Comparison of ENCODE assay signal across 1 cellular context in the genomic region with DNA sequence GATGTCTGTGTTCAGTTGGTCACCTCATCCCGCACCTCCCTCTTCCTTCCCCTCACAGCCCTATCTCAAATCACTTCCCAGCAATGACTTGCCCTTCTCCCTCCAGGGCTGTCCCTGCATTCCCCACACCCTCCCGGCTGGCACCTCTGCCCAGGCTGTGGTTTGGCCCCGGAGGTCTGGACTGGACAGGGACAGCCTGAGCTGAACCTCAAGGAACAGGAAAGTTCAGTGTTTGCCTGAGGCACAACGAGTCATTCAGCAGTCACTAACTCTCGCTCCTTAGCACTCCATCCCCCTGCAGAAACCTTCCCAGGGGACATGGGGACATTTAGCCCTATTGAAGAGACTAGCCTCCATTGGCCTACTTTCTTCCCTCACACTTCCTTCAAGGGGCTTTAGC.
TF ChIP-seq lines count a peak whose summit lies in the region.

No MANE protein-coding gene starts in this region.

TF ChIP-seq in H1, 55 proteins besides CTCF, POLR2A, EP300 and RAD21 (continued from another document):
- TF ChIP-seq, protein P1, sequence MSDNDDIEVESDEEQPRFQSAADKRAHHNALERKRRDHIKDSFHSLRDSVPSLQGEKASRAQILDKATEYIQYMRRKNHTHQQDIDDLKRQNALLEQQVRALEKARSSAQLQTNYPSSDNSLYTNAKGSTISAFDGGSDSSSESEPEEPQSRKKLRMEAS (IDR thresholded peaks at IDR 0.05): no peak
- TF ChIP-seq EGR1 (IDR thresholded peaks at IDR 0.05; ENCODE audit: borderline replicate concordance, low read depth, low read length) (no peak), TCF12 (IDR thresholded peaks at IDR 0.05; ENCODE audit: low read depth, low read length) (no peak), FOSL1 (IDR thresholded peaks at IDR 0.05; ENCODE audit: insufficient read depth, low read depth, low read length) (no peak)
- TF ChIP-seq, protein P2, sequence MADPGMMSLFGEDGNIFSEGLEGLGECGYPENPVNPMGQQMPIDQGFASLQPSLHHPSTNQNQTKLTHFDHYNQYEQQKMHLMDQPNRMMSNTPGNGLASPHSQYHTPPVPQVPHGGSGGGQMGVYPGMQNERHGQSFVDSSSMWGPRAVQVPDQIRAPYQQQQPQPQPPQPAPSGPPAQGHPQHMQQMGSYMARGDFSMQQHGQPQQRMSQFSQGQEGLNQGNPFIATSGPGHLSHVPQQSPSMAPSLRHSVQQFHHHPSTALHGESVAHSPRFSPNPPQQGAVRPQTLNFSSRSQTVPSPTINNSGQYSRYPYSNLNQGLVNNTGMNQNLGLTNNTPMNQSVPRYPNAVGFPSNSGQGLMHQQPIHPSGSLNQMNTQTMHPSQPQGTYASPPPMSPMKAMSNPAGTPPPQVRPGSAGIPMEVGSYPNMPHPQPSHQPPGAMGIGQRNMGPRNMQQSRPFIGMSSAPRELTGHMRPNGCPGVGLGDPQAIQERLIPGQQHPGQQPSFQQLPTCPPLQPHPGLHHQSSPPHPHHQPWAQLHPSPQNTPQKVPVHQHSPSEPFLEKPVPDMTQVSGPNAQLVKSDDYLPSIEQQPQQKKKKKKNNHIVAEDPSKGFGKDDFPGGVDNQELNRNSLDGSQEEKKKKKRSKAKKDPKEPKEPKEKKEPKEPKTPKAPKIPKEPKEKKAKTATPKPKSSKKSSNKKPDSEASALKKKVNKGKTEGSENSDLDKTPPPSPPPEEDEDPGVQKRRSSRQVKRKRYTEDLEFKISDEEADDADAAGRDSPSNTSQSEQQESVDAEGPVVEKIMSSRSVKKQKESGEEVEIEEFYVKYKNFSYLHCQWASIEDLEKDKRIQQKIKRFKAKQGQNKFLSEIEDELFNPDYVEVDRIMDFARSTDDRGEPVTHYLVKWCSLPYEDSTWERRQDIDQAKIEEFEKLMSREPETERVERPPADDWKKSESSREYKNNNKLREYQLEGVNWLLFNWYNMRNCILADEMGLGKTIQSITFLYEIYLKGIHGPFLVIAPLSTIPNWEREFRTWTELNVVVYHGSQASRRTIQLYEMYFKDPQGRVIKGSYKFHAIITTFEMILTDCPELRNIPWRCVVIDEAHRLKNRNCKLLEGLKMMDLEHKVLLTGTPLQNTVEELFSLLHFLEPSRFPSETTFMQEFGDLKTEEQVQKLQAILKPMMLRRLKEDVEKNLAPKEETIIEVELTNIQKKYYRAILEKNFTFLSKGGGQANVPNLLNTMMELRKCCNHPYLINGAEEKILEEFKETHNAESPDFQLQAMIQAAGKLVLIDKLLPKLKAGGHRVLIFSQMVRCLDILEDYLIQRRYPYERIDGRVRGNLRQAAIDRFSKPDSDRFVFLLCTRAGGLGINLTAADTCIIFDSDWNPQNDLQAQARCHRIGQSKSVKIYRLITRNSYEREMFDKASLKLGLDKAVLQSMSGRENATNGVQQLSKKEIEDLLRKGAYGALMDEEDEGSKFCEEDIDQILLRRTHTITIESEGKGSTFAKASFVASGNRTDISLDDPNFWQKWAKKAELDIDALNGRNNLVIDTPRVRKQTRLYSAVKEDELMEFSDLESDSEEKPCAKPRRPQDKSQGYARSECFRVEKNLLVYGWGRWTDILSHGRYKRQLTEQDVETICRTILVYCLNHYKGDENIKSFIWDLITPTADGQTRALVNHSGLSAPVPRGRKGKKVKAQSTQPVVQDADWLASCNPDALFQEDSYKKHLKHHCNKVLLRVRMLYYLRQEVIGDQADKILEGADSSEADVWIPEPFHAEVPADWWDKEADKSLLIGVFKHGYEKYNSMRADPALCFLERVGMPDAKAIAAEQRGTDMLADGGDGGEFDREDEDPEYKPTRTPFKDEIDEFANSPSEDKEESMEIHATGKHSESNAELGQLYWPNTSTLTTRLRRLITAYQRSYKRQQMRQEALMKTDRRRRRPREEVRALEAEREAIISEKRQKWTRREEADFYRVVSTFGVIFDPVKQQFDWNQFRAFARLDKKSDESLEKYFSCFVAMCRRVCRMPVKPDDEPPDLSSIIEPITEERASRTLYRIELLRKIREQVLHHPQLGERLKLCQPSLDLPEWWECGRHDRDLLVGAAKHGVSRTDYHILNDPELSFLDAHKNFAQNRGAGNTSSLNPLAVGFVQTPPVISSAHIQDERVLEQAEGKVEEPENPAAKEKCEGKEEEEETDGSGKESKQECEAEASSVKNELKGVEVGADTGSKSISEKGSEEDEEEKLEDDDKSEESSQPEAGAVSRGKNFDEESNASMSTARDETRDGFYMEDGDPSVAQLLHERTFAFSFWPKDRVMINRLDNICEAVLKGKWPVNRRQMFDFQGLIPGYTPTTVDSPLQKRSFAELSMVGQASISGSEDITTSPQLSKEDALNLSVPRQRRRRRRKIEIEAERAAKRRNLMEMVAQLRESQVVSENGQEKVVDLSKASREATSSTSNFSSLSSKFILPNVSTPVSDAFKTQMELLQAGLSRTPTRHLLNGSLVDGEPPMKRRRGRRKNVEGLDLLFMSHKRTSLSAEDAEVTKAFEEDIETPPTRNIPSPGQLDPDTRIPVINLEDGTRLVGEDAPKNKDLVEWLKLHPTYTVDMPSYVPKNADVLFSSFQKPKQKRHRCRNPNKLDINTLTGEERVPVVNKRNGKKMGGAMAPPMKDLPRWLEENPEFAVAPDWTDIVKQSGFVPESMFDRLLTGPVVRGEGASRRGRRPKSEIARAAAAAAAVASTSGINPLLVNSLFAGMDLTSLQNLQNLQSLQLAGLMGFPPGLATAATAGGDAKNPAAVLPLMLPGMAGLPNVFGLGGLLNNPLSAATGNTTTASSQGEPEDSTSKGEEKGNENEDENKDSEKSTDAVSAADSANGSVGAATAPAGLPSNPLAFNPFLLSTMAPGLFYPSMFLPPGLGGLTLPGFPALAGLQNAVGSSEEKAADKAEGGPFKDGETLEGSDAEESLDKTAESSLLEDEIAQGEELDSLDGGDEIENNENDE (IDR thresholded peaks at IDR 0.05; ENCODE audit: insufficient replicate concordance, low read length): no peak
